Comparison of ENCODE assay signal across 35 cellular contexts in genomic region chr3:159216295-159216694, GRCh38.
"Had no signal": no experiment of that assay in that cellular context is flagged by ENCODE, and none has a peak within 500 bp of the region (broad histone marks: within the 10 kb centered on the region; RNA-seq: fewer than 3 reads in every experiment).

No MANE protein-coding gene starts in this region.

- H3K36me3 Mint-ChIP-seq: activated CD4-positive, alpha-beta memory T cell treated with anti-CD3 and anti-CD28 coated beads for 36 hours; activated naive CD8-positive, alpha-beta T cell treated with anti-CD3 and anti-CD28 coated beads for 36 hours had no signal

- H3K4me3 ChIP-seq: adrenal gland, body of pancreas, breast epithelium had no signal

- H3K27me3 Mint-ChIP-seq: activated CD4-positive, alpha-beta memory T cell treated with anti-CD3 and anti-CD28 coated beads for 36 hours; activated CD4-positive, alpha-beta T cell treated with anti-CD3 and anti-CD28 coated beads, Interleukin-2, amount 10 ng/mL, durations not matched to agents 24 days and 14 days; activated naive CD8-positive, alpha-beta T cell treated with anti-CD3 and anti-CD28 coated beads for 36 hours had no signal

- H3K9me3 Mint-ChIP-seq: activated B cell treated with CpG ODN at 0.5 μM for 24 hours; activated CD4-positive, alpha-beta memory T cell treated with anti-CD3 and anti-CD28 coated beads for 36 hours; activated CD4-positive, alpha-beta T cell treated with anti-CD3 and anti-CD28 coated beads, Interleukin-2, amount 10 ng/mL, durations not matched to agents 24 days and 14 days; activated CD8-positive, alpha-beta T cell treated with anti-CD3 and anti-CD28 coated beads for 36 hours; activated naive CD4-positive, alpha-beta T cell treated with anti-CD3 and anti-CD28 coated beads for 36 hours; activated naive CD4-positive, alpha-beta T cell treated with anti-CD3 and anti-CD28 coated beads, Interleukin-2, amount 50 U/mL, for 72 hours; activated naive CD8-positive, alpha-beta T cell treated with anti-CD3 and anti-CD28 coated beads for 36 hours; activated T-cell treated with anti-CD3 and anti-CD28 coated beads, Interleukin-2, amount 50 U/mL, for 4 hours; activated T-cell treated with anti-CD3 and anti-CD28 coated beads, Interleukin-2, amount 50 U/mL, for 72 hours; activated T-helper 1 cell treated with anti-CD3 and anti-CD28 coated beads, Interleukin-12 subunit alpha, Interleukin-12 subunit beta, Interleukin-2, Interleukin-4 antibody, amounts not matched to agents 30 ng/mL and 10 ng/mL and 1 ng/mL, durations not matched to agents 14 hours and 24 hours and 36 hours; activated T-helper 17 cell treated with anti-CD3 and anti-CD28 coated beads, Interleukin-2, amount 50 U/mL, for 72 hours; T-helper 1 cell treated with Interleukin-12 subunit alpha and Interleukin-12 subunit beta and Interleukin-4 antibody, amounts not matched to agents 30 μg/mL and 1 μg/mL, for 36 hours; T-helper 2 cell treated with Interferon-gamma antibody and Interleukin-4, amounts not matched to agents 5 μg/mL and 100 μg/mL, for 36 hours had no signal

- H3K27ac ChIP-seq: adrenal gland, body of pancreas, brain microvascular endothelial cell, breast epithelium, VCaP had no signal

- H3K9me3 ChIP-seq: adrenal gland, body of pancreas, breast epithelium had no signal

- H3K4me3 Mint-ChIP-seq: activated B cell treated with CpG ODN at 0.5 μM for 24 hours; activated CD4-positive, alpha-beta memory T cell treated with anti-CD3 and anti-CD28 coated beads for 36 hours; activated CD4-positive, alpha-beta T cell treated with anti-CD3 and anti-CD28 coated beads, Interleukin-2, amount 10 ng/mL, durations not matched to agents 24 days and 14 days; activated CD8-positive, alpha-beta T cell treated with anti-CD3 and anti-CD28 coated beads for 36 hours; activated naive CD4-positive, alpha-beta T cell treated with anti-CD3 and anti-CD28 coated beads for 36 hours; activated naive CD8-positive, alpha-beta T cell treated with anti-CD3 and anti-CD28 coated beads for 36 hours; activated T-cell treated with anti-CD3 and anti-CD28 coated beads, Interleukin-2, amount 50 U/mL, for 4 hours; activated T-cell treated with anti-CD3 and anti-CD28 coated beads, Interleukin-2, amount 50 U/mL, for 72 hours; activated T-helper 1 cell treated with anti-CD3 and anti-CD28 coated beads, Interleukin-12 subunit alpha, Interleukin-12 subunit beta, Interleukin-2, Interleukin-4 antibody, amounts not matched to agents 30 ng/mL and 10 ng/mL and 1 ng/mL, durations not matched to agents 14 hours and 24 hours and 36 hours; activated T-helper 17 cell treated with anti-CD3 and anti-CD28 coated beads, Interleukin-2, amount 50 U/mL, for 72 hours; T-helper 1 cell treated with Interleukin-12 subunit alpha and Interleukin-12 subunit beta and Interleukin-4 antibody, amounts not matched to agents 30 μg/mL and 1 μg/mL, for 36 hours; T-helper 2 cell treated with Interferon-gamma antibody and Interleukin-4, amounts not matched to agents 5 μg/mL and 100 μg/mL, for 36 hours had no signal

- H3K4me1 ChIP-seq: adrenal gland, body of pancreas, breast epithelium had no signal

- H3K27me3 ChIP-seq: adrenal gland, body of pancreas, brain microvascular endothelial cell, breast epithelium had no signal

- DNase-seq: activated B cell treated with CpG ODN at 0.5 μM for 24 hours; activated CD4-positive, alpha-beta memory T cell treated with anti-CD3 and anti-CD28 coated beads for 36 hours; activated CD4-positive, alpha-beta T cell treated with anti-CD3 and anti-CD28 coated beads for 4 hours; activated CD4-positive, alpha-beta T cell treated with anti-CD3 and anti-CD28 coated beads, Interleukin-2, amount 10 ng/mL, durations not matched to agents 24 days and 14 days; activated CD4-positive, alpha-beta T cell treated with anti-CD3 and anti-CD28 coated beads, Interleukin-2, amount 50 U/mL, for 1 hour; activated CD4-positive, alpha-beta T cell treated with anti-CD3 and anti-CD28 coated beads, Interleukin-2, amount 50 U/mL, for 4 hours; activated CD4-positive, CD25-positive, alpha-beta regulatory T cell treated with anti-CD3 and anti-CD28 coated beads, Interleukin-2, amount 50 U/mL, for 72 hours; activated CD8-positive, alpha-beta memory T cell treated with anti-CD3 and anti-CD28 coated beads, Interleukin-2, amount 50 U/mL, for 4 hours; activated CD8-positive, alpha-beta T cell treated with anti-CD3 and anti-CD28 coated beads for 36 hours; activated effector memory CD4-positive, alpha-beta T cell treated with anti-CD3 and anti-CD28 coated beads, Interleukin-2, amount 50 U/mL, for 16 hours; activated gamma-delta T cell treated with Interleukin-2 at 50 U/mL for 16 hours; activated naive CD4-positive, alpha-beta T cell; activated naive CD4-positive, alpha-beta T cell treated with anti-CD3 and anti-CD28 coated beads for 36 hours; activated naive CD4-positive, alpha-beta T cell treated with anti-CD3 and anti-CD28 coated beads, Interleukin-2, amount 50 U/mL, for 16 hours; activated naive CD8-positive, alpha-beta T cell treated with anti-CD3 and anti-CD28 coated beads for 36 hours; activated T-cell treated with anti-CD3 and anti-CD28 coated beads for 4 hours; activated T-cell treated with anti-CD3 and anti-CD28 coated beads, Interleukin-2, amount 50 U/mL, for 1 hour; activated T-cell treated with anti-CD3 and anti-CD28 coated beads, Interleukin-2, amount 50 U/mL, for 4 hours; activated T-cell treated with anti-CD3 and anti-CD28 coated beads, Interleukin-2, amount 50 U/mL, for 72 hours; adrenal gland; amniotic stem cell; aorta; body of pancreas; brain microvascular endothelial cell; central memory CD4-positive, alpha-beta T cell; T-helper 1 cell; T-helper 2 cell; T-helper 9 cell had no signal

- H3K4me1 Mint-ChIP-seq: activated B cell treated with CpG ODN at 0.5 μM for 24 hours; activated CD4-positive, alpha-beta T cell treated with anti-CD3 and anti-CD28 coated beads, Interleukin-2, amount 10 ng/mL, durations not matched to agents 24 days and 14 days; activated naive CD8-positive, alpha-beta T cell treated with anti-CD3 and anti-CD28 coated beads for 36 hours; activated T-helper 17 cell treated with anti-CD3 and anti-CD28 coated beads, Interleukin-2, amount 50 U/mL, for 72 hours had no signal

- H3K36me3 ChIP-seq: adrenal gland, brain microvascular endothelial cell, breast epithelium had no signal

- H3K27ac Mint-ChIP-seq: activated B cell treated with CpG ODN at 0.5 μM for 24 hours; activated CD4-positive, alpha-beta memory T cell treated with anti-CD3 and anti-CD28 coated beads for 36 hours; activated CD4-positive, alpha-beta T cell treated with anti-CD3 and anti-CD28 coated beads, Interleukin-2, amount 10 ng/mL, durations not matched to agents 24 days and 14 days; activated CD8-positive, alpha-beta T cell treated with anti-CD3 and anti-CD28 coated beads for 36 hours; activated naive CD4-positive, alpha-beta T cell treated with anti-CD3 and anti-CD28 coated beads for 36 hours; activated naive CD4-positive, alpha-beta T cell treated with anti-CD3 and anti-CD28 coated beads, Interleukin-2, amount 50 U/mL, for 72 hours; activated naive CD8-positive, alpha-beta T cell treated with anti-CD3 and anti-CD28 coated beads for 36 hours; activated T-cell treated with anti-CD3 and anti-CD28 coated beads, Interleukin-2, amount 50 U/mL, for 72 hours; activated T-helper 1 cell treated with anti-CD3 and anti-CD28 coated beads, Interleukin-12 subunit alpha, Interleukin-12 subunit beta, Interleukin-2, Interleukin-4 antibody, amounts not matched to agents 30 ng/mL and 10 ng/mL and 1 ng/mL, durations not matched to agents 14 hours and 24 hours and 36 hours; activated T-helper 17 cell treated with anti-CD3 and anti-CD28 coated beads, Interleukin-2, amount 50 U/mL, for 72 hours; T-helper 1 cell treated with Interleukin-12 subunit alpha and Interleukin-12 subunit beta and Interleukin-4 antibody, amounts not matched to agents 30 μg/mL and 1 μg/mL, for 36 hours; T-helper 2 cell treated with Interferon-gamma antibody and Interleukin-4, amounts not matched to agents 5 μg/mL and 100 μg/mL, for 36 hours had no signal
